In genomic region chr15:65054333-65055200, GRCh38 we compare ENCODE assay signal across 8 cellular contexts. TPM values are rescaled to one million over a fixed set of nuclear protein-coding genes. Genes with fewer than 3 reads are reported as not detected.
A peak's percentile ranks its signal among the peaks of the same experiment; 100 is the strongest.
DNase-seq lines count a peak whose midpoint lies in the region; ATAC-seq, FAIRE-seq and TF ChIP-seq lines count a peak whose summit lies in the region.

No MANE protein-coding gene starts in this region.

- H3K9me3 ChIP-seq in Peyer's patch (no peaks in the 10 kb centered on the region), ovary (no peaks in the 10 kb centered on the region), aorta (ENCODE audit: control insufficient read depth, low read length) (no peaks in the 10 kb centered on the region)

- 78 to 80% (median 79%) methylated on average over 26 of the region's 26 CpGs for WGBS in ovary, 3 donors
- WGBS in aorta, 2 donors: 57 to 58% methylated on average over 26 of the region's 26 CpGs

- H3K27ac ChIP-seq in Peyer's patch: peak overlapping the region in 3 of 4 donors; percentile 34 to 81 (median 50)
- H3K27ac ChIP-seq in ovary: no peak overlapping the region
- H3K27ac ChIP-seq in aorta (ENCODE audit: low read depth in 1 of 2, low read length in 2 of 2): peak overlapping the region in 1 of 2 donors; percentile 82

- peaks cover 0 to 17% (median 0%) of the 10 kb centered on the region in 3 donors for H3K36me3 ChIP-seq in Peyer's patch
- H3K36me3 ChIP-seq in ovary: no peaks in the 10 kb centered on the region
- H3K36me3 ChIP-seq in aorta (ENCODE audit: control insufficient read depth in 1 of 2, insufficient read depth in 2 of 2, low read length in 1 of 2): peaks cover 4 to 13% of the 10 kb centered on the region in 2 donors

- H3K27me3 ChIP-seq in Peyer's patch: no peaks in the 10 kb centered on the region
- H3K27me3 ChIP-seq in ovary: no peaks in the 10 kb centered on the region
- no peaks in the 10 kb centered on the region for H3K27me3 ChIP-seq in aorta (ENCODE audit: control insufficient read depth in 1 of 2, insufficient read depth in 2 of 2, low read length in 1 of 2)

- TF ChIP-seq POLR2A in Peyer's patch (IDR thresholded peaks at IDR 0.05) (peak in 1 of 2 donors; percentile 22), ovary (IDR thresholded peaks at IDR 0.05) (peak; percentile 32)

- H3K4me1 ChIP-seq in Peyer's patch (peaks cover 4 to 37% (median 8%) of the 10 kb centered on the region in 4 donors), ovary (ENCODE audit: insufficient read depth) (no peaks in the 10 kb centered on the region), aorta (ENCODE audit: control insufficient read depth in 1 of 2, insufficient read depth in 2 of 2, low read length in 2 of 2) (no peaks in the 10 kb centered on the region)

- intact Hi-C loops in ovary (cut with DNase I): loop anchor here (2.0 to 10.0 kb wide), 4 partner anchors 24 to 220 kb away; no protein-coding TSS in a partner anchor
- intact Hi-C loops in aorta (cut with DNase I): loop anchor here (1.0 to 5.0 kb wide), 3 partner anchors 38 to 48 kb away; no protein-coding TSS in a partner anchor

- TF ChIP-seq CTCF in Peyer's patch (IDR thresholded peaks at IDR 0.05) (peak; percentile 28 to 94 (median 81)), ovary (IDR thresholded peaks at IDR 0.05) (peak; percentile 85 to 89 (median 89))

- ATAC-seq in aorta (ENCODE audit: low FRiP score) (peak; percentile 82), HG02884 (IDR thresholded peaks at IDR 0.05; ENCODE audit: unreplicated experiment) (no peak)

- no peak for TF ChIP-seq EP300 in ovary (IDR thresholded peaks at IDR 0.05)

- no peak for FAIRE-seq in HTR-8/SVneo (lab: Jason Lieb, UNC)

- no peak overlapping the region for H3K4me3 ChIP-seq in Peyer's patch
- H3K4me3 ChIP-seq in ovary: no peak overlapping the region
- H3K4me3 ChIP-seq in aorta (ENCODE audit: low read length in 2 of 2): no peak overlapping the region

- DNase-seq in Daoy (ENCODE audit: low read depth) (peak; percentile 67), HTR-8/SVneo (ENCODE audit: insufficient read length, low spot score) (peak; percentile 81), Peyer's patch (peak; percentile 51 to 86 (median 84)), germinal center (ENCODE audit: low spot score) (peak; percentile 78), ovary (peak; percentile 66 to 85 (median 77)), aorta (peak; percentile 81 to 91)
- peak; percentile 17 for DNase-seq in activated gamma-delta T cell treated with anti-CD3 and anti-CD28 coated beads, Interleukin-2, amount 50 U/mL, for 16 hours (ENCODE audit: low read depth)

RNA-seq across cellular contexts. Expression of gene SLC51B, which starts 9.4 kb away (rescaled TPM):
- not detected in 2 replicates for total RNA-seq in Daoy (2014; rRNA removed; shearing (Covaris generic))
- 100 to 1,000 TPM in 3 of 4 donors, 1 to 10 TPM in 1; 4.1 to 374 (median 196) TPM for total RNA-seq in Peyer's patch
- total RNA-seq in ovary: under 1 TPM in 2 of 7 donors, not detected in 5; 0.27 to 0.31 TPM
- under 1 TPM in 1 of 2 donors, not detected in 1; 0.22 TPM for polyA plus RNA-seq in ovary
- not detected for total RNA-seq in aorta
- polyA plus RNA-seq in aorta: 10 to 100 TPM in 1 of 2 donors, not detected in 1; 31.4 TPM

RNA-seq across cellular contexts. Expression of gene RASL12, which starts 13.2 kb away (rescaled TPM):
- total RNA-seq in Daoy (2014; rRNA removed; shearing (Covaris generic)): 1.5 and 1.6 TPM in 2 replicates
- total RNA-seq in Peyer's patch (10 to 100 TPM in 2 of 4 donors, 1 to 10 TPM in 2; 5.1 to 23.1 (median 8.5) TPM), ovary (10 to 100 TPM in 6 of 7 donors, 1 to 10 TPM in 1; 4.8 to 31.1 (median 14.2) TPM), aorta (100 to 1,000 TPM in 1 of 2 donors, 10 to 100 TPM in 1; 86.9 to 171 TPM)
- polyA plus RNA-seq in ovary (10 to 100 TPM; 19.1 to 24.8 TPM), aorta (10 to 100 TPM; 51.3 to 82.1 TPM)

RNA-seq across cellular contexts. Expression of gene KBTBD13, which starts 22.0 kb away (rescaled TPM):
- not detected in 2 replicates for total RNA-seq in Daoy (2014; rRNA removed; shearing (Covaris generic))
- total RNA-seq in Peyer's patch (under 1 TPM in 1 of 4 donors, not detected in 3; 0.38 TPM), ovary (under 1 TPM in 4 of 7 donors, not detected in 3; 0.07 to 0.28 (median 0.11) TPM), aorta (1 to 10 TPM; 1.5 TPM)
- polyA plus RNA-seq in ovary (under 1 TPM; 0.07 to 0.10 TPM), aorta (under 1 TPM; 0.05 to 0.25 TPM)

RNA-seq across cellular contexts. Expression of gene MTFMT, which starts 25.1 kb away (rescaled TPM):
- total RNA-seq in Daoy (2014; rRNA removed; shearing (Covaris generic)): 15.9 and 17.8 TPM in 2 replicates
- total RNA-seq in Peyer's patch: 10 to 100 TPM; 22.3 to 39.9 (median 36.9) TPM
- 10 to 100 TPM; 16.8 to 30.3 (median 20.0) TPM for total RNA-seq in ovary
- polyA plus RNA-seq in ovary: 10 to 100 TPM; 11.5 to 15.8 TPM
- total RNA-seq in aorta: 10 to 100 TPM; 11.3 to 15.2 TPM
- 10 to 100 TPM in 1 of 2 donors, 1 to 10 TPM in 1; 6.1 to 11.0 TPM for polyA plus RNA-seq in aorta

Comparison
In these comparisons a context has a peak if more than half of its experiments do, and no peak if none do; other contexts are left out.
1. DNase-seq: peak in every context shown above with its lines; median percentile 86 in aorta; 84 in Peyer's patch; 81 in HTR-8/SVneo; 78 in germinal center; 77 in ovary; 67 in Daoy; 17 in activated gamma-delta T cell treated with anti-CD3 and anti-CD28 coated beads, Interleukin-2, amount 50 U/mL, for 16 hours.
2. H3K27ac ChIP-seq: peak in Peyer's patch (3 of 4); none in ovary (0 of 2).